8 cellular contexts compared by ENCODE assay signal in genomic region chr19:7871530-7872305, GRCh38. TPM values are rescaled to one million over a fixed set of nuclear protein-coding genes. Genes with fewer than 3 reads are reported as not detected.
DNase-seq lines count a peak whose midpoint lies in the region; ATAC-seq and TF ChIP-seq lines count a peak whose summit lies in the region.

No MANE protein-coding gene starts in this region.

- TF ChIP-seq RAD21 in liver (IDR thresholded peaks at IDR 0.05), result no peak

- peaks cover 0 to 8% (median 6%) of the 10 kb centered on the region in 4 donors for H3K27me3 ChIP-seq in liver (ENCODE audit: control insufficient read depth in 4 of 4, insufficient read depth in 4 of 4, low read length in 3 of 4)

- no peaks in the 10 kb centered on the region for H3K9me3 ChIP-seq in liver (ENCODE audit: control insufficient read depth in 4 of 4, low read length in 3 of 4)

- H3K4me1 ChIP-seq in liver (ENCODE audit: control insufficient read depth in 4 of 4, insufficient read depth in 4 of 4, low read length in 3 of 4), result peaks cover 9 to 32% (median 13%) of the 10 kb centered on the region in 4 donors

- 10% methylated on average over 30 of the region's 30 CpGs for WGBS in liver

- ATAC-seq in GM21619 (IDR thresholded peaks at IDR 0.05; ENCODE audit: unreplicated experiment), result no peak

- H3K4me3 ChIP-seq in liver (ENCODE audit: low read depth in 1 of 3, low read length in 3 of 3), result no peak overlapping the region

- no peak for TF ChIP-seq CTCF in liver (IDR thresholded peaks at IDR 0.05; ENCODE audit: low read depth, low read length, missing input control)

- no peak overlapping the region for H3K27ac ChIP-seq in liver (ENCODE audit: low read depth in 1 of 2, low read length in 2 of 2)

- DNase-seq in NK-92 treated with Interleukin-12 subunit alpha and Interleukin-12 subunit beta, amount 100 ng/mL, for 24 hours (lab: John Stamatoyannopoulos, UW), result peak; percentile 24
- DNase-seq in NK-92 (lab: John Stamatoyannopoulos, UW; ENCODE audit: unreplicated experiment), result no peak
- DNase-seq in NCI-H748 (lab: John Stamatoyannopoulos, UW; ENCODE audit: unreplicated experiment), result peak; percentile 86
- DNase-seq in activated CD4-positive, alpha-beta T cell treated with anti-CD3 and anti-CD28 coated beads, Interleukin-2, amount 50 U/mL, for 4 hours, result peak; percentile 74 to 78
- DNase-seq in dedifferentiated amniotic fluid mesenchymal stem cell (ENCODE audit: extremely low spot score), result peak; percentile 84
- DNase-seq in stimulated activated CD4-positive, alpha-beta T cell treated with anti-CD3 and anti-CD28 coated beads, Interleukin-4, amount 100 ng/mL, for 4 hours, result peak; percentile 66 to 78

- no peak overlapping the region for H3K9ac ChIP-seq in liver (ENCODE audit: low read depth in 1 of 2, low read length in 2 of 2)

- no peaks in the 10 kb centered on the region for H3K36me3 ChIP-seq in liver (ENCODE audit: control insufficient read depth in 4 of 4, insufficient read depth in 3 of 4, low read depth in 1 of 4, low read length in 3 of 4)

TF ChIP-seq in liver, 16 proteins besides CTCF, POLR2A, EP300 and RAD21:
- TF ChIP-seq GABPA (IDR thresholded peaks at IDR 0.05 in 1 of 2, conservative IDR thresholded peaks at IDR 0.05 in 1 of 2) (no peak), SP1 (IDR thresholded peaks at IDR 0.05) (peak; percentile 17), HNF4A (conservative IDR thresholded peaks at IDR 0.05) (no peak)

RNA-seq across cellular contexts. Expression of gene PRR36, which starts 2.5 kb away (rescaled TPM):
- not detected for total RNA-seq in liver
- under 1 TPM; 0.02 to 0.03 TPM for polyA plus RNA-seq in liver

RNA-seq across cellular contexts. Expression of gene LRRC8E, which starts 16.6 kb away (rescaled TPM):
- 1 to 10 TPM; 1.8 to 3.3 TPM for total RNA-seq in liver
- 1 to 10 TPM in 1 of 2 donors, not detected in 1; 2.4 TPM for polyA plus RNA-seq in liver

RNA-seq across cellular contexts. Expression of gene MAP2K7, which starts 32.0 kb away (rescaled TPM):
- total RNA-seq in liver, result 10 to 100 TPM in 1 of 2 donors, 1 to 10 TPM in 1; 9.4 to 11.7 TPM
- polyA plus RNA-seq in liver, result 1 to 10 TPM; 3.0 to 9.7 TPM

RNA-seq across cellular contexts. Expression of gene EVI5L, which starts 41.7 kb away (rescaled TPM):
- total RNA-seq in liver, result 1 to 10 TPM; 4.2 to 4.7 TPM
- 1 to 10 TPM; 1.4 to 5.0 TPM for polyA plus RNA-seq in liver

RNA-seq across cellular contexts. Expression of gene TGFBR3L, which starts 42.9 kb away (rescaled TPM):
- 1 to 10 TPM in 1 of 2 donors, not detected in 1; 2.5 TPM for total RNA-seq in liver
- under 1 TPM; 0.32 to 0.36 TPM for polyA plus RNA-seq in liver
